Comparison of ENCODE assay signal across 17 cellular contexts in genomic region chrX:39822133-39822748, GRCh38.
DNase-seq lines count a peak whose midpoint lies in the region; FAIRE-seq and TF ChIP-seq lines count a peak whose summit lies in the region.
"Had no signal": no experiment of that assay in that cellular context is flagged by ENCODE, and none has a peak within 500 bp of the region (broad histone marks: within the 10 kb centered on the region; RNA-seq: fewer than 3 reads in every experiment).

No MANE protein-coding gene starts in this region.

- no peak overlapping the region for H4K91ac ChIP-seq in neuronal stem cell (ENCODE audit: low read depth, low read length, poor library complexity)

- H3K27ac ChIP-seq in HUES64 (ENCODE audit: low read depth, low read length), result peak overlapping the region; percentile 35; the same call in 1 of the 2 replicates
- H3K27ac ChIP-seq in hepatocyte, result no peak overlapping the region
- no peak overlapping the region for H3K27ac ChIP-seq in neuronal stem cell (replicated peaks; ENCODE audit: low read length)
- H3K27ac ChIP-seq: BLaER1 treated with 17β-estradiol and CSF1 and Interleukin-3, amounts not matched to agents 10 nM and 100 nM; cardiac muscle cell; right lobe of liver; thoracic aorta had no signal

- intact Hi-C loops in Calu3 (cut with micrococcal nuclease; ENCODE audit: unreplicated experiment), result no loop called here

- H3K9me3 Mint-ChIP-seq in Calu3 (ENCODE audit: low read depth, unreplicated experiment), result no peaks in the 10 kb centered on the region

- H3K79me1 ChIP-seq in neuronal stem cell (ENCODE audit: low read depth, low read length), result no peaks in the 10 kb centered on the region

- no peak for DNase-seq in Calu3
- DNase-seq in hepatocyte (ENCODE audit: low spot score), result no peak
- DNase-seq in neuronal stem cell (ENCODE audit: low spot score), result no peak
- DNase-seq in GM19239 (ENCODE audit: insufficient read length, low spot score), result no peak
- DNase-seq in anterior cingulate cortex (lab: John Stamatoyannopoulos, UW), result no peak
- no peak for DNase-seq in NCI-H2029 (lab: John Stamatoyannopoulos, UW)
- DNase-seq: activated naive CD4-positive, alpha-beta T cell treated with anti-CD3 and anti-CD28 coated beads for 36 hours; effector CD4-positive, alpha-beta T cell; NCI-H187; NCI-H524; right lobe of liver had no signal

- H3K9ac ChIP-seq in HUES64 (ENCODE audit: low read depth, low read length), result peak overlapping the region; percentile 66
- no peak overlapping the region for H3K9ac ChIP-seq in neuronal stem cell (ENCODE audit: low read depth, low read length, poor library complexity)

- FAIRE-seq in GM19239 (lab: Jason Lieb, UNC), result no peak
- FAIRE-seq: HTR-8/SVneo had no signal

- H2AK5ac ChIP-seq in neuronal stem cell (ENCODE audit: low read depth, low read length), result no peak overlapping the region

- H3K36me3 ChIP-seq in HUES64 (ENCODE audit: insufficient read depth, low read length) (no peaks in the 10 kb centered on the region), hepatocyte (replicated peaks; ENCODE audit: insufficient read depth, low read depth) (no peaks in the 10 kb centered on the region), neuronal stem cell (replicated peaks in 1 of 2; ENCODE audit: control insufficient read depth in 2 of 2, insufficient read depth in 2 of 2, low read length in 2 of 2) (no peaks in the 10 kb centered on the region)
- H3K36me3 ChIP-seq: BLaER1 treated with 17β-estradiol and CSF1 and Interleukin-3, amounts not matched to agents 10 nM and 100 nM; cardiac muscle cell; HAP-1; right lobe of liver; thoracic aorta had no signal

- H3K4me3 ChIP-seq in HUES64 (ENCODE audit: low read length) (peak overlapping the region; percentile 36), hepatocyte (no peak overlapping the region), neuronal stem cell (ENCODE audit: low read length in 2 of 2) (no peak overlapping the region)
- H3K4me3 ChIP-seq: HAP-1 had no signal

- H2BK12ac ChIP-seq in neuronal stem cell (ENCODE audit: low read length), result no peak overlapping the region

- H3K36me3 Mint-ChIP-seq in Calu3 (ENCODE audit: insufficient read depth, unreplicated experiment), result peaks cover 3% of the 10 kb centered on the region

- H3K14ac ChIP-seq in neuronal stem cell (ENCODE audit: low read length), result no peak overlapping the region

- BruUV-seq in Calu3 (replicated peaks; lab: Mats Ljungman, UMichigan), result no TSS peak

- no peak overlapping the region for H2BK15ac ChIP-seq in neuronal stem cell (ENCODE audit: low read length)

- H3K23ac ChIP-seq in neuronal stem cell (ENCODE audit: low read depth, low read length, poor library complexity), result no peak overlapping the region

- peak overlapping the region; percentile 43 for H3K4me3 Mint-ChIP-seq in Calu3 (ENCODE audit: low read depth, unreplicated experiment)

- peak overlapping the region; percentile 97 for H3K4me2 ChIP-seq in hepatocyte
- H3K4me2 ChIP-seq in neuronal stem cell (ENCODE audit: insufficient read depth, low read length, poor library complexity, severe bottlenecking), result no peak overlapping the region

- no peaks in the 10 kb centered on the region for H4K20me1 ChIP-seq in hepatocyte (ENCODE audit: insufficient read depth, poor library complexity, severe bottlenecking)

- no peak overlapping the region for H4K8ac ChIP-seq in neuronal stem cell (ENCODE audit: low read depth, low read length)

- WGBS in HUES64, result 18% methylated on average over 15 of the region's 15 CpGs
- WGBS in hepatocyte (ENCODE audit: low lambda C conversion rate, missing lambda C conversion rate), result 74% methylated on average over 15 of the region's 15 CpGs
- no CpG with 5 or more reads among the region's 15 CpGs for WGBS in neuronal stem cell (ENCODE audit: extremely low coverage in 2 of 2, insufficient read length in 2 of 2, insufficient replicate concordance in 1 of 2), 2 donors

- H3K27me3 ChIP-seq in HUES64 (ENCODE audit: insufficient read depth, low read length) (no peaks in the 10 kb centered on the region; the same call in 1 of the 2 replicates), hepatocyte (peaks cover 19% of the 10 kb centered on the region), neuronal stem cell (ENCODE audit: control insufficient read depth in 3 of 3, insufficient read depth in 3 of 3, low read depth in 1 of 3, low read length in 3 of 3) (no peaks in the 10 kb centered on the region)
- H3K27me3 ChIP-seq: cardiac muscle cell, right lobe of liver had no signal

- TF ChIP-seq CTCF in Calu3 (IDR thresholded peaks at IDR 0.05; ENCODE audit: unreplicated experiment) (no peak), hepatocyte (IDR thresholded peaks at IDR 0.05; ENCODE audit: poor library complexity) (no peak)

- no peaks in the 10 kb centered on the region for H3K9me3 ChIP-seq in HUES64 (ENCODE audit: insufficient read depth, low read depth, low read length)
- H3K9me3 ChIP-seq in hepatocyte (ENCODE audit: low read depth), result no peaks in the 10 kb centered on the region
- peaks cover 0 to 3% of the 10 kb centered on the region in 2 donors for H3K9me3 ChIP-seq in neuronal stem cell (replicated peaks in 1 of 2; ENCODE audit: control insufficient read depth in 2 of 2, insufficient read depth in 1 of 2, low read depth in 1 of 2, low read length in 2 of 2)
- H3K9me3 ChIP-seq: HAP-1, right lobe of liver, thoracic aorta had no signal

- H3K27me3 Mint-ChIP-seq in Calu3 (ENCODE audit: unreplicated experiment), result peaks cover 58% of the 10 kb centered on the region

- no peak overlapping the region for H2BK5ac ChIP-seq in neuronal stem cell (ENCODE audit: low read length)

- CTCF ChIA-PET in Calu3 (lab: Charles Lee), result no interaction called here

- H3K27ac Mint-ChIP-seq in Calu3 (ENCODE audit: unreplicated experiment), result no peak overlapping the region
- H3K27ac Mint-ChIP-seq: activated naive CD4-positive, alpha-beta T cell treated with anti-CD3 and anti-CD28 coated beads for 36 hours had no signal

- no peaks in the 10 kb centered on the region for H3K4me1 Mint-ChIP-seq in Calu3 (ENCODE audit: low read depth, unreplicated experiment)

- H3K4me1 ChIP-seq in HUES64 (ENCODE audit: insufficient read depth, low read length) (peaks cover 26% of the 10 kb centered on the region), hepatocyte (ENCODE audit: insufficient read depth) (peaks cover 19% of the 10 kb centered on the region), neuronal stem cell (ENCODE audit: control insufficient read depth in 2 of 2, insufficient read depth in 1 of 2, low read depth in 1 of 2, low read length in 2 of 2) (peaks cover 10 to 11% of the 10 kb centered on the region in 2 donors)

- H3K9me2 ChIP-seq in hepatocyte (replicated peaks; ENCODE audit: insufficient read depth), result no peaks in the 10 kb centered on the region

- H3K18ac ChIP-seq in neuronal stem cell (ENCODE audit: low read length), result peak overlapping the region; percentile 64

- H2BK120ac ChIP-seq in neuronal stem cell (ENCODE audit: low read depth, low read length), result no peak overlapping the region

- H3K4ac ChIP-seq in neuronal stem cell (ENCODE audit: low read length), result no peak overlapping the region

- H2AFZ ChIP-seq in hepatocyte (no peak overlapping the region), neuronal stem cell (ENCODE audit: low read length) (no peak overlapping the region)

- H3K79me2 ChIP-seq in hepatocyte, result no peaks in the 10 kb centered on the region
